ENCODE assay signal across 8 cellular contexts in genomic region chr13:94416454-94417080, GRCh38.
DNase-seq lines count a peak whose midpoint lies in the region; ATAC-seq, FAIRE-seq and TF ChIP-seq lines count a peak whose summit lies in the region.

No MANE protein-coding gene starts in this region.

- H3K9ac ChIP-seq in DND-41 (ENCODE audit: low read depth, low read length) (no peak overlapping the region), HepG2 (ENCODE audit: insufficient read depth, low read depth, low read length) (no peak overlapping the region)

- H3K36me3 ChIP-seq in DND-41 (ENCODE audit: insufficient read depth, low read length) (no peaks in the 10 kb centered on the region), HepG2 (replicated peaks in 1 of 2; ENCODE audit: control insufficient read depth in 1 of 2, insufficient read depth in 2 of 2, low read length in 2 of 2) (no peaks in the 10 kb centered on the region)

- H2AFZ ChIP-seq in DND-41 (ENCODE audit: low read depth, low read length) (no peak overlapping the region), HepG2 (ENCODE audit: low read length) (no peak overlapping the region)

- ATAC-seq in DND-41 (ENCODE audit: insufficient read depth, low read depth): no peak
- peak; percentile 89 for ATAC-seq in SK-N-SH treated with all-trans-retinoic acid at 6 μM for 48 hours
- ATAC-seq in HepG2: peak; percentile 98
- no peak for ATAC-seq in HG02623 (IDR thresholded peaks at IDR 0.05; ENCODE audit: unreplicated experiment)
- no peak for ATAC-seq in HG02763 (IDR thresholded peaks at IDR 0.05; ENCODE audit: unreplicated experiment)

- peak; percentile 62 for TF ChIP-seq RAD21 in HepG2 (CRISPR knock-in tag; IDR thresholded peaks at IDR 0.05)

- H4K20me1 ChIP-seq in DND-41 (ENCODE audit: insufficient read depth, low read length) (no peaks in the 10 kb centered on the region), HepG2 (ENCODE audit: insufficient read depth, low read length) (no peaks in the 10 kb centered on the region)

- H3K79me2 ChIP-seq in DND-41 (ENCODE audit: insufficient read depth, low read length): no peaks in the 10 kb centered on the region
- no peaks in the 10 kb centered on the region for H3K79me2 ChIP-seq in HepG2 (ENCODE audit: insufficient read depth, low read length)

- peak; percentile 85 for FAIRE-seq in HepG2 (lab: Jason Lieb, UNC)

- H3K27me3 ChIP-seq in DND-41 (ENCODE audit: insufficient read depth, low read length, poor library complexity): peaks cover 3% of the 10 kb centered on the region
- H3K27me3 ChIP-seq in HepG2 (ENCODE audit: control insufficient read depth in 1 of 2, insufficient read depth in 2 of 2, low read length in 2 of 2): no peaks in the 10 kb centered on the region; a peak in 1 of 5 replicates

- H3K27ac ChIP-seq in DND-41 (ENCODE audit: low read length): no peak overlapping the region
- no peak overlapping the region for H3K27ac ChIP-seq in HepG2 (ENCODE audit: extremely low read length, insufficient read depth, low read length)

- in situ Hi-C loops in KBM-7 (cut with MboI; ENCODE audit: low pct_unique_long_range_greater_than_20kb, low sequenced_read_pairs): no loop called here
- in situ Hi-C loops in HepG2 (cut with HindIII; ENCODE audit: extremely low pct_ligation_motif_present, low pct_unique_long_range_greater_than_20kb): no loop called here

- H3K4me2 ChIP-seq in DND-41 (ENCODE audit: insufficient read depth, low read length) (no peak overlapping the region), HepG2 (ENCODE audit: low read depth, low read length) (no peak overlapping the region)

- no peak for TF ChIP-seq POLR2A in HepG2 (IDR thresholded peaks at IDR 0.05; ENCODE audit: insufficient read depth in 1 of 2, low read depth in 2 of 2, low read length in 2 of 2)

- TF ChIP-seq CTCF in DND-41 (IDR thresholded peaks at IDR 0.05; ENCODE audit: borderline replicate concordance, extremely low read depth, low read length, poor library complexity, severe bottlenecking): peak; percentile 50
- TF ChIP-seq CTCF in HepG2 (CRISPR knock-in tag; IDR thresholded peaks at IDR 0.05): peak; percentile 87

- CTCF ChIA-PET in HepG2 (lab: Yijun Ruan, JAX; ENCODE audit: low intra/inter-chr PET ratio, low total read pairs): no interaction called here

- H3K4me3 ChIP-seq in DND-41 (ENCODE audit: low read depth in 1 of 2, low read length in 2 of 2): no peak overlapping the region
- H3K4me3 ChIP-seq in HepG2 (replicated peaks in 1 of 3; ENCODE audit: insufficient read depth in 1 of 3, low read depth in 2 of 3, low read length in 3 of 3): no peak overlapping the region

- POLR2A ChIA-PET in HepG2 (lab: Yijun Ruan, JAX): interaction anchor here (1.1 kb wide), 1 partner anchor 180 kb away, joined by 3 read pairs; the partner anchor contains the start of gene TGDS

- TF ChIP-seq EP300 in HepG2 (IDR thresholded peaks at IDR 0.05; ENCODE audit: low read depth in 2 of 2, low read length in 2 of 2): no peak
- TF ChIP-seq EP300 in HepG2 (CRISPR knock-in tag; IDR thresholded peaks at IDR 0.05; ENCODE audit: borderline replicate concordance): no peak

- H3K4me1 ChIP-seq in DND-41 (ENCODE audit: insufficient read depth, low read length) (no peaks in the 10 kb centered on the region), HepG2 (ENCODE audit: insufficient read depth, low read length) (peaks cover 8% of the 10 kb centered on the region)

- BruUV-seq in HepG2 (replicated peaks; lab: Mats Ljungman, UMichigan): no TSS peak

- intact Hi-C loops in HepG2 (cut with micrococcal nuclease; ENCODE audit: unreplicated experiment): loop anchor here (2.0 to 5.0 kb wide), 2 partner anchors 1169 to 1520 kb away; no protein-coding TSS in a partner anchor
- intact Hi-C loops in posterior cingulate gyrus (cut with DNase I): no loop called here

- DNase-seq in DND-41 (no peak), KBM-7 (peak; percentile 56), HepG2 (ENCODE audit: low spot score) (peak; percentile 67), posterior cingulate gyrus (no peak), amygdala (lab: John Stamatoyannopoulos, UW) (no peak)

- H3K9me3 ChIP-seq in DND-41 (ENCODE audit: insufficient read depth, low read length, severe bottlenecking): peaks cover 3% of the 10 kb centered on the region
- H3K9me3 ChIP-seq in HepG2 (ENCODE audit: low read length): peaks cover 4% of the 10 kb centered on the region; the same call in 1 of the 2 replicates

- WGBS in HepG2 (ENCODE audit: low lambda C conversion rate): 4% methylated on average over 7 of the region's 7 CpGs

TF ChIP-seq in SK-N-SH treated with all-trans-retinoic acid at 6 μM for 48 hours, 23 proteins besides CTCF, POLR2A, EP300 and RAD21:
- TF ChIP-seq ZNF8 (CRISPR knock-in tag; IDR thresholded peaks at IDR 0.05): no peak

TF ChIP-seq in HepG2, 621 proteins besides CTCF, POLR2A, EP300 and RAD21 (continues in another document):
- TF ChIP-seq PATZ1 (CRISPR knock-in tag; IDR thresholded peaks at IDR 0.05) (no peak), FOXJ3 (CRISPR knock-in tag; IDR thresholded peaks at IDR 0.05; ENCODE audit: borderline replicate concordance) (no peak), HMGXB4 (CRISPR knock-in tag; IDR thresholded peaks at IDR 0.05; ENCODE audit: borderline replicate concordance in 1 of 2, low read depth in 1 of 2) (peak in 1 of 2 experiments; percentile 62; a peak in 1 of 4 replicates), MIER3 (CRISPR knock-in tag; IDR thresholded peaks at IDR 0.05; ENCODE audit: borderline replicate concordance) (no peak)
- TF ChIP-seq, protein P1, sequence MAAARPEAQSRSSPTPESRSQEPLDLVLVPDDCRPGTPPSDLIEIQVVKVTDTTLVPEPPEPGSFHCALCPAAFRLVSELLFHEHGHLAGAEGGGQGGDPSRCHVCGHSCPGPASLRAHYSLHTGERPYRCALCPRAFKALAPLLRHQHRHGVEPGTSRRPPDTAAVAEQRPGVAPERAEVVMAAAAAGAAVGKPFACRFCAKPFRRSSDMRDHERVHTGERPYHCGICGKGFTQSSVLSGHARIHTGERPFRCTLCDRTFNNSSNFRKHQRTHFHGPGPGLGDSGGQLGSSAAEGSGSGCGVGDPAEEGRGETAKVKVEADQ (CRISPR knock-in tag; IDR thresholded peaks at IDR 0.05; ENCODE audit: borderline replicate concordance): no peak
- TF ChIP-seq, protein P2, sequence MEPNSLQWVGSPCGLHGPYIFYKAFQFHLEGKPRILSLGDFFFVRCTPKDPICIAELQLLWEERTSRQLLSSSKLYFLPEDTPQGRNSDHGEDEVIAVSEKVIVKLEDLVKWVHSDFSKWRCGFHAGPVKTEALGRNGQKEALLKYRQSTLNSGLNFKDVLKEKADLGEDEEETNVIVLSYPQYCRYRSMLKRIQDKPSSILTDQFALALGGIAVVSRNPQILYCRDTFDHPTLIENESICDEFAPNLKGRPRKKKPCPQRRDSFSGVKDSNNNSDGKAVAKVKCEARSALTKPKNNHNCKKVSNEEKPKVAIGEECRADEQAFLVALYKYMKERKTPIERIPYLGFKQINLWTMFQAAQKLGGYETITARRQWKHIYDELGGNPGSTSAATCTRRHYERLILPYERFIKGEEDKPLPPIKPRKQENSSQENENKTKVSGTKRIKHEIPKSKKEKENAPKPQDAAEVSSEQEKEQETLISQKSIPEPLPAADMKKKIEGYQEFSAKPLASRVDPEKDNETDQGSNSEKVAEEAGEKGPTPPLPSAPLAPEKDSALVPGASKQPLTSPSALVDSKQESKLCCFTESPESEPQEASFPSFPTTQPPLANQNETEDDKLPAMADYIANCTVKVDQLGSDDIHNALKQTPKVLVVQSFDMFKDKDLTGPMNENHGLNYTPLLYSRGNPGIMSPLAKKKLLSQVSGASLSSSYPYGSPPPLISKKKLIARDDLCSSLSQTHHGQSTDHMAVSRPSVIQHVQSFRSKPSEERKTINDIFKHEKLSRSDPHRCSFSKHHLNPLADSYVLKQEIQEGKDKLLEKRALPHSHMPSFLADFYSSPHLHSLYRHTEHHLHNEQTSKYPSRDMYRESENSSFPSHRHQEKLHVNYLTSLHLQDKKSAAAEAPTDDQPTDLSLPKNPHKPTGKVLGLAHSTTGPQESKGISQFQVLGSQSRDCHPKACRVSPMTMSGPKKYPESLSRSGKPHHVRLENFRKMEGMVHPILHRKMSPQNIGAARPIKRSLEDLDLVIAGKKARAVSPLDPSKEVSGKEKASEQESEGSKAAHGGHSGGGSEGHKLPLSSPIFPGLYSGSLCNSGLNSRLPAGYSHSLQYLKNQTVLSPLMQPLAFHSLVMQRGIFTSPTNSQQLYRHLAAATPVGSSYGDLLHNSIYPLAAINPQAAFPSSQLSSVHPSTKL (CRISPR knock-in tag; IDR thresholded peaks at IDR 0.05): 0 out of 2 replicates have a peak, but pooled peaks have one; percentile 20

Comparison
In these comparisons a context has a peak if more than half of its experiments do, and no peak if none do; other contexts are left out.
1. ATAC-seq: peak in SK-N-SH treated with all-trans-retinoic acid at 6 μM for 48 hours (single experiment) and HepG2 (single experiment); none in DND-41 (single experiment), HG02623 (single experiment) and HG02763 (single experiment).
2. DNase-seq: peak in KBM-7 (single experiment) and HepG2 (single experiment); none in DND-41 (single experiment), posterior cingulate gyrus (0 of 10) and amygdala (0 of 56).